8 cellular contexts compared by ENCODE assay signal in genomic region chr18:74498712-74499629, GRCh38. TPM values are rescaled to one million over a fixed set of nuclear protein-coding genes. Genes with fewer than 3 reads are reported as not detected.
DNase-seq lines count a peak whose midpoint lies in the region; TF ChIP-seq lines count a peak whose summit lies in the region.

No MANE protein-coding gene starts in this region.

- POLR2A ChIA-PET in GM10248 (lab: Yijun Ruan, JAX) = interaction anchor here (0.5 kb wide), 1 partner anchor 12 kb away, joined by 3 read pairs; no protein-coding TSS in a partner anchor
- POLR2A ChIA-PET in HEK293 (lab: Yijun Ruan, JAX) = no interaction called here

- H3K9me3 ChIP-seq in HEK293 (ENCODE audit: control insufficient read depth, insufficient read depth, low read depth, low read length) = no peaks in the 10 kb centered on the region
- H3K9me3 ChIP-seq in fibroblast of lung (ENCODE audit: control insufficient read depth, insufficient read depth, low read depth, low read length) = no peaks in the 10 kb centered on the region
- H3K9me3 ChIP-seq in prostate gland = no peaks in the 10 kb centered on the region

- H3K27me3 ChIP-seq in fibroblast of lung (ENCODE audit: control insufficient read depth, insufficient read depth, low read length) (no peaks in the 10 kb centered on the region), prostate gland (replicated peaks; ENCODE audit: insufficient read depth) (no peaks in the 10 kb centered on the region), H7 (ENCODE audit: control insufficient read depth, insufficient read depth, low read length) (no peaks in the 10 kb centered on the region)

- peak; percentile 18 for TF ChIP-seq POLR2A in NB4 (IDR thresholded peaks at IDR 0.05; ENCODE audit: extremely low read depth, insufficient read length)
- TF ChIP-seq POLR2A in prostate gland (IDR thresholded peaks at IDR 0.05) = no peak

- intact Hi-C loops in prostate gland (cut with DNase I) = loop anchor here (5.0 to 10.0 kb wide), 4 partner anchors 56 to 706 kb away; partner anchors contain the start of genes FBXO15, PTGR3, TIMM21 and ZNF407

- H3K27ac ChIP-seq in HEK293 (ENCODE audit: extremely low read depth, low read depth, low read length) (no peak overlapping the region), fibroblast of lung (ENCODE audit: insufficient read depth, low read length) (peak overlapping the region; percentile 54), prostate gland (peak overlapping the region; percentile 93 to 96)

- WGBS in prostate gland = 85% methylated on average over 14 of the region's 14 CpGs

- H3K36me3 ChIP-seq in HEK293 (ENCODE audit: control insufficient read depth in 2 of 2, insufficient read depth in 1 of 2, low read length in 2 of 2) = peaks cover 20 to 27% of the 10 kb centered on the region in 2 experiments
- H3K36me3 ChIP-seq in fibroblast of lung (ENCODE audit: control insufficient read depth, insufficient read depth, low read length) = peaks cover 2% of the 10 kb centered on the region
- H3K36me3 ChIP-seq in prostate gland = no peaks in the 10 kb centered on the region
- peaks cover 14% of the 10 kb centered on the region for H3K36me3 ChIP-seq in H7 (replicated peaks; ENCODE audit: control insufficient read depth, insufficient read depth, low read length)

- H3K4me1 ChIP-seq in HEK293 (ENCODE audit: control insufficient read depth, insufficient read depth, low read length) (0 out of 2 replicates have a peak, but pooled peaks cover 3% of the 10 kb centered on the region), fibroblast of lung (ENCODE audit: control insufficient read depth, extremely low read depth, insufficient read depth, low read length) (peaks cover 2% of the 10 kb centered on the region), prostate gland (replicated peaks) (no peaks in the 10 kb centered on the region)

- H3K79me2 ChIP-seq in fibroblast of lung (ENCODE audit: control insufficient read depth, insufficient read depth, low read length) = peaks cover 19% of the 10 kb centered on the region

- H3K4me3 ChIP-seq in HEK293 (ENCODE audit: low read depth, low read length) (no peak overlapping the region), NB4 (ENCODE audit: low read depth, low read length) (peak overlapping the region; percentile 79), fibroblast of lung (replicated peaks in 1 of 4; ENCODE audit: control extremely low read depth in 1 of 4, insufficient read depth in 1 of 4, low read depth in 3 of 4, low read length in 4 of 4) (peak overlapping the region in 1 of 4 experiments; percentile 1), prostate gland (peak overlapping the region in 1 of 2 donors; percentile 30), H7 (ENCODE audit: insufficient read depth, low read depth, low read length) (no peak overlapping the region)

- DNase-seq in GM10248 (ENCODE audit: extremely low spot score) (peak; percentile 71), NB4 (ENCODE audit: low read depth) (peak; percentile 81), fibroblast of lung (ENCODE audit: low read depth in 2 of 2) (peak; percentile 4 to 17), prostate gland (ENCODE audit: low spot score) (no peak), ureter (ENCODE audit: low spot score) (peak; percentile 66), H7 (no peak)
- peak; percentile 52 for DNase-seq in activated CD8-positive, alpha-beta memory T cell treated with anti-CD3 and anti-CD28 coated beads, Interleukin-2, amount 50 U/mL, for 1 hour (ENCODE audit: extremely low read depth)

- no peak for TF ChIP-seq CTCF in GM10248 (IDR thresholded peaks at IDR 0.05; ENCODE audit: control extremely low read depth, extremely low read depth, low read depth, missing control alignments)
- TF ChIP-seq CTCF in HEK293 (tag by site-specific recombination; IDR thresholded peaks at IDR 0.05) = no peak
- TF ChIP-seq CTCF in NB4 (IDR thresholded peaks at IDR 0.05; ENCODE audit: low read depth, low read length) = no peak
- TF ChIP-seq CTCF in fibroblast of lung (conservative IDR thresholded peaks at IDR 0.05 in 1 of 2, IDR thresholded peaks at IDR 0.05 in 1 of 2; ENCODE audit: low read depth in 1 of 2, low read length in 2 of 2) = no peak
- no peak for TF ChIP-seq CTCF in prostate gland (IDR thresholded peaks at IDR 0.05)

- no peaks in the 10 kb centered on the region for H4K20me1 ChIP-seq in fibroblast of lung (ENCODE audit: control insufficient read depth, extremely low read depth, insufficient read depth, low read length)

- H3K9ac ChIP-seq in fibroblast of lung (ENCODE audit: insufficient read depth, low read length) = no peak overlapping the region

- peak overlapping the region; percentile 72 for H3K4me2 ChIP-seq in fibroblast of lung (ENCODE audit: extremely low read depth, insufficient read depth, low read length)

- H2AFZ ChIP-seq in fibroblast of lung (ENCODE audit: low read length) = no peak overlapping the region

- CTCF ChIA-PET in GM10248 (lab: Yijun Ruan, JAX) (interaction anchor here (1.2 kb wide), 1 partner anchor 53 kb away, joined by 4 read pairs; no protein-coding TSS in a partner anchor), HEK293 (lab: Yijun Ruan, JAX) (interaction anchor here (0.6 to 1.8 kb wide), 4 partner anchors 53 to 146 kb away, joined by 3 to 4 read pairs (median 4); no protein-coding TSS in a partner anchor)

TF ChIP-seq in HEK293, 187 proteins besides CTCF, POLR2A, EP300 and RAD21:
- TF ChIP-seq ZNF341 (tag by site-specific recombination; IDR thresholded peaks at IDR 0.05; ENCODE audit: low read depth) (no peak), ZNF624 (tag by site-specific recombination; IDR thresholded peaks at IDR 0.05) (no peak), PRDM6 (tag by site-specific recombination; IDR thresholded peaks at IDR 0.05) (no peak), ZBTB44 (tag by site-specific recombination; IDR thresholded peaks at IDR 0.05) (peak; percentile 59; the same call in 1 of the 2 replicates), ZNF670 (tag by site-specific recombination; IDR thresholded peaks at IDR 0.05; ENCODE audit: low read depth) (no peak), ZNF146 (tag by site-specific recombination; IDR thresholded peaks at IDR 0.05) (no peak), SCRT2 (tag by site-specific recombination; IDR thresholded peaks at IDR 0.05) (0 out of 2 replicates have a peak, but pooled peaks have one; percentile 22), ZNF362 (tag by site-specific recombination; IDR thresholded peaks at IDR 0.05) (no peak), ZFHX2 (tag by site-specific recombination; conservative IDR thresholded peaks at IDR 0.05) (peak; percentile 34; the same call in 1 of the 2 replicates), ZNF707 (tag by site-specific recombination; IDR thresholded peaks at IDR 0.05) (no peak)

RNA-seq across cellular contexts. Expression of gene CNDP2, which starts 2.8 kb away (rescaled TPM):
- 40.8 and 41.8 TPM in 2 replicates for total RNA-seq in fibroblast of lung
- 69.8 and 117 TPM in 2 replicates for polyA plus RNA-seq in fibroblast of lung
- 75.8 and 115 TPM in 2 replicates for polyA plus RNA-seq in fibroblast of lung (2012)
- polyA minus RNA-seq in fibroblast of lung (ENCODE audit: low replicate concordance) = 53.4 and 105 TPM in 2 replicates
- 100 to 1,000 TPM; 144 to 294 TPM for total RNA-seq in prostate gland
- 344 TPM for total RNA-seq in ureter
- 60.2 and 63.1 TPM in 2 replicates for total RNA-seq in H7 (2014; rRNA removed; shearing (Covaris generic))

RNA-seq across cellular contexts. Expression of gene CNDP1, which starts 35.3 kb away (rescaled TPM):
- total RNA-seq in fibroblast of lung (not detected in 2 replicates), prostate gland (not detected), ureter (0.31 TPM)
- polyA plus RNA-seq in fibroblast of lung = not detected in 2 replicates
- not detected in 2 replicates for polyA plus RNA-seq in fibroblast of lung (2012)
- not detected in 2 replicates for polyA minus RNA-seq in fibroblast of lung (ENCODE audit: low replicate concordance)
- not detected in 2 replicates for total RNA-seq in H7 (2014; rRNA removed; shearing (Covaris generic))

RNA-seq across cellular contexts. Expression of gene DIPK1C, which starts 41.9 kb away (rescaled TPM):
- not detected in 2 replicates for total RNA-seq in fibroblast of lung
- not detected in 2 replicates for polyA plus RNA-seq in fibroblast of lung
- not detected in 2 replicates for polyA plus RNA-seq in fibroblast of lung (2012)
- not detected in 2 replicates for polyA minus RNA-seq in fibroblast of lung (ENCODE audit: low replicate concordance)
- total RNA-seq in prostate gland = 10 to 100 TPM in 1 of 2 donors, not detected in 1; 10.8 TPM
- not detected for total RNA-seq in ureter
- 0.22 TPM in 1 of 2 replicates, not detected in the other for total RNA-seq in H7 (2014; rRNA removed; shearing (Covaris generic))

Comparison
In these comparisons a context has a peak if more than half of its experiments do, and no peak if none do; other contexts are left out.
1. DNase-seq: peak in GM10248 (single experiment), NB4 (single experiment), activated CD8-positive, alpha-beta memory T cell treated with anti-CD3 and anti-CD28 coated beads, Interleukin-2, amount 50 U/mL, for 1 hour (single experiment), fibroblast of lung (2 of 2) and ureter (single experiment); none in prostate gland (single experiment) and H7 (single experiment).